ENCODE assay signal across 23 cellular contexts in the genomic region with DNA sequence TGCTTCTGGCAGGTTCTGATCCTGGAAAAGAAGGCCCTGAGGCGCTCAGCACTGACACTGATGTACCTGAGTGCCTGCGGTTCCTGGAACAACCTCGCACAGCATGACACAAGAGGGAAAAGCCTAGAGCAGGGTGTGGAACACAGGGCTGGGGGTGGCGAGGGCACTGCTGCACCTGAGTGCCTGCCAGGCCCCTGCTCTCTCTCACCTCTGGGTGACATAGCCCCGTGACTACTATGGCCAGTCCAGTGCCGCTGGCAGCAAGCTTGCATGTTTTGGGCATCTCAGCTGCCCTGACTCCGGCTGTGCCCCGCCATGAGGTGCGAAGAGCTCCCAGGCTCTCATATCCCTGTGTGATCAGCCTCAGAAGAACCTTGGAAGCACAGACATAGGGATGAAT.
DNase-seq lines count a peak whose midpoint lies in the region; ATAC-seq and TF ChIP-seq lines count a peak whose summit lies in the region.
"Had no signal": no experiment of that assay in that cellular context is flagged by ENCODE, and none has a peak within 500 bp of the region (broad histone marks: within the 10 kb centered on the region; RNA-seq: fewer than 3 reads in every experiment).

No MANE protein-coding gene starts in this region.

- H3K4me2 ChIP-seq in neural progenitor cell, result no peak overlapping the region
- H3K4me2 ChIP-seq: BLaER1 had no signal

- TF ChIP-seq CTCF in chondrocyte (IDR thresholded peaks at IDR 0.05) (no peak), neural progenitor cell (IDR thresholded peaks at IDR 0.05) (no peak)

- no peak overlapping the region for H3K4me3 ChIP-seq in neural progenitor cell
- H3K4me3 ChIP-seq: BLaER1, GM12878 had no signal

- DNase-seq in stimulated activated naive CD8-positive, alpha-beta T cell treated with anti-CD3 and anti-CD28 coated beads, Interleukin-15, amount 100 ng/mL, for 72 hours, result no peak
- no peak for DNase-seq in stimulated activated naive CD8-positive, alpha-beta T cell treated with anti-CD3 and anti-CD28 coated beads, Interleukin-15, Interleukin-2, amounts not matched to agents 100 U/mL and 50 U/mL, for 24 hours
- DNase-seq in chondrocyte (ENCODE audit: low spot score), result peak; percentile 76
- no peak for DNase-seq in neural progenitor cell (ENCODE audit: low spot score)
- DNase-seq in stimulated activated effector memory CD8-positive, alpha-beta T cell treated with anti-CD3 and anti-CD28 coated beads, Interleukin-12 subunit alpha, Interleukin-12 subunit beta, amount 100 ng/mL, for 72 hours (ENCODE audit: low spot score in 2 of 2), result no peak
- no peak for DNase-seq in NCI-H526 treated with DMSO at 0.1 percent for 48 hours (lab: John Stamatoyannopoulos, UW)
- DNase-seq in DMS53 treated with DMSO at 0.1 percent for 48 hours (lab: John Stamatoyannopoulos, UW; ENCODE audit: unreplicated experiment), result no peak
- no peak for DNase-seq in anterior cingulate cortex (lab: John Stamatoyannopoulos, UW)
- DNase-seq: 8988T; ACHN; BE2C; C1 segment of cervical spinal cord; Caco-2; Calu3; CD4-positive, CD25-positive, alpha-beta regulatory T cell; CD8-positive, alpha-beta T cell; DMS79; DND-41; EL; GDM1 had no signal

- H3K27ac ChIP-seq in neural progenitor cell, result no peak overlapping the region
- H3K27ac ChIP-seq: BLaER1 had no signal

- H3K27me3 ChIP-seq in neural progenitor cell, result no peaks in the 10 kb centered on the region
- H3K27me3 ChIP-seq: BE2C, BLaER1 had no signal

- H3K27ac Mint-ChIP-seq in stimulated activated naive CD8-positive, alpha-beta T cell treated with anti-CD3 and anti-CD28 coated beads, Interleukin-15, amount 100 ng/mL, for 72 hours, result no peak overlapping the region
- H3K27ac Mint-ChIP-seq in chondrocyte (ENCODE audit: unreplicated experiment) (no peak overlapping the region), neural progenitor cell (peak overlapping the region; percentile 12)
- no peak overlapping the region for H3K27ac Mint-ChIP-seq in stimulated activated effector memory CD8-positive, alpha-beta T cell treated with anti-CD3 and anti-CD28 coated beads, Interleukin-12 subunit alpha, Interleukin-12 subunit beta, amount 100 ng/mL, for 72 hours
- H3K27ac Mint-ChIP-seq: CD14-positive monocyte; CD4-positive, CD25-positive, alpha-beta regulatory T cell; CD8-positive, alpha-beta T cell had no signal

- peak; percentile 41 for ATAC-seq in stimulated activated naive CD8-positive, alpha-beta T cell treated with anti-CD3 and anti-CD28 coated beads, Interleukin-15, amount 100 ng/mL, for 72 hours
- no peak for ATAC-seq in stimulated activated naive CD8-positive, alpha-beta T cell treated with anti-CD3 and anti-CD28 coated beads, Interleukin-15, Interleukin-2, amounts not matched to agents 100 U/mL and 50 U/mL, for 24 hours
- ATAC-seq in stimulated activated effector memory CD8-positive, alpha-beta T cell treated with anti-CD3 and anti-CD28 coated beads, Interleukin-12 subunit alpha, Interleukin-12 subunit beta, amount 100 ng/mL, for 72 hours, result peak; percentile 39
- ATAC-seq: CD8-positive, alpha-beta T cell; GM12878 had no signal

- no peaks in the 10 kb centered on the region for H3K36me3 ChIP-seq in neural progenitor cell
- H3K36me3 ChIP-seq: BE2C, BLaER1 had no signal

- H3K9me3 Mint-ChIP-seq in stimulated activated naive CD8-positive, alpha-beta T cell treated with anti-CD3 and anti-CD28 coated beads, Interleukin-15, amount 100 ng/mL, for 72 hours, result peaks cover 4 to 6% of the 10 kb centered on the region in 2 donors
- H3K9me3 Mint-ChIP-seq in chondrocyte (ENCODE audit: low read depth) (peaks cover 16% of the 10 kb centered on the region), neural progenitor cell (peaks cover 11% of the 10 kb centered on the region)
- H3K9me3 Mint-ChIP-seq in stimulated activated effector memory CD8-positive, alpha-beta T cell treated with anti-CD3 and anti-CD28 coated beads, Interleukin-12 subunit alpha, Interleukin-12 subunit beta, amount 100 ng/mL, for 72 hours, result peaks cover 6% of the 10 kb centered on the region
- H3K9me3 Mint-ChIP-seq: CD8-positive, alpha-beta T cell had no signal

- H4K20me1 ChIP-seq in neural progenitor cell (ENCODE audit: low read depth), result no peaks in the 10 kb centered on the region
- H4K20me1 ChIP-seq: BLaER1 had no signal

- no peak overlapping the region for H3K9ac ChIP-seq in neural progenitor cell
- H3K9ac ChIP-seq: BLaER1 had no signal

- H3K27me3 Mint-ChIP-seq in stimulated activated naive CD8-positive, alpha-beta T cell treated with anti-CD3 and anti-CD28 coated beads, Interleukin-15, amount 100 ng/mL, for 72 hours, result no peaks in the 10 kb centered on the region
- H3K27me3 Mint-ChIP-seq in chondrocyte (ENCODE audit: low read depth) (no peaks in the 10 kb centered on the region), neural progenitor cell (ENCODE audit: insufficient read depth, low read depth) (peaks cover 5% of the 10 kb centered on the region)
- H3K27me3 Mint-ChIP-seq: CD4-positive, CD25-positive, alpha-beta regulatory T cell had no signal

- H3K4me1 ChIP-seq in neural progenitor cell, result no peaks in the 10 kb centered on the region
- H3K4me1 ChIP-seq: BE2C, BLaER1, Caco-2 had no signal

- no peaks in the 10 kb centered on the region for H3K9me3 ChIP-seq in neural progenitor cell (ENCODE audit: low read depth)
- H3K9me3 ChIP-seq: BE2C, Caco-2 had no signal

- H3K4me1 Mint-ChIP-seq in stimulated activated naive CD8-positive, alpha-beta T cell treated with anti-CD3 and anti-CD28 coated beads, Interleukin-15, amount 100 ng/mL, for 72 hours, result no peaks in the 10 kb centered on the region
- H3K4me1 Mint-ChIP-seq in chondrocyte (ENCODE audit: low read depth), result no peaks in the 10 kb centered on the region
- peaks cover 9% of the 10 kb centered on the region for H3K4me1 Mint-ChIP-seq in neural progenitor cell
- H3K4me1 Mint-ChIP-seq in stimulated activated effector memory CD8-positive, alpha-beta T cell treated with anti-CD3 and anti-CD28 coated beads, Interleukin-12 subunit alpha, Interleukin-12 subunit beta, amount 100 ng/mL, for 72 hours, result no peaks in the 10 kb centered on the region
- H3K4me1 Mint-ChIP-seq: CD14-positive monocyte; CD4-positive, CD25-positive, alpha-beta regulatory T cell had no signal

- H3K36me3 Mint-ChIP-seq in chondrocyte (ENCODE audit: low read depth), result no peaks in the 10 kb centered on the region
- H3K36me3 Mint-ChIP-seq in neural progenitor cell, result no peaks in the 10 kb centered on the region
- H3K36me3 Mint-ChIP-seq in stimulated activated effector memory CD8-positive, alpha-beta T cell treated with anti-CD3 and anti-CD28 coated beads, Interleukin-12 subunit alpha, Interleukin-12 subunit beta, amount 100 ng/mL, for 72 hours, result no peaks in the 10 kb centered on the region
- H3K36me3 Mint-ChIP-seq: CD14-positive monocyte; CD4-positive, CD25-positive, alpha-beta regulatory T cell; CD8-positive, alpha-beta T cell had no signal

- no peak overlapping the region for H2AFZ ChIP-seq in neural progenitor cell (replicated peaks)

- H3K79me2 ChIP-seq in neural progenitor cell (ENCODE audit: low read depth), result no peaks in the 10 kb centered on the region

- no peak overlapping the region for H3K4me3 Mint-ChIP-seq in stimulated activated naive CD8-positive, alpha-beta T cell treated with anti-CD3 and anti-CD28 coated beads, Interleukin-15, amount 100 ng/mL, for 72 hours
- H3K4me3 Mint-ChIP-seq in chondrocyte (ENCODE audit: unreplicated experiment) (no peak overlapping the region), neural progenitor cell (no peak overlapping the region)
- no peak overlapping the region for H3K4me3 Mint-ChIP-seq in stimulated activated effector memory CD8-positive, alpha-beta T cell treated with anti-CD3 and anti-CD28 coated beads, Interleukin-12 subunit alpha, Interleukin-12 subunit beta, amount 100 ng/mL, for 72 hours
- H3K4me3 Mint-ChIP-seq: CD14-positive monocyte; CD4-positive, CD25-positive, alpha-beta regulatory T cell; CD8-positive, alpha-beta T cell had no signal

- no peaks in the 10 kb centered on the region for H3F3A ChIP-seq in neural progenitor cell (ENCODE audit: low read depth)
